Comparison of ENCODE assay signal across 8 cellular contexts in the genomic region with DNA sequence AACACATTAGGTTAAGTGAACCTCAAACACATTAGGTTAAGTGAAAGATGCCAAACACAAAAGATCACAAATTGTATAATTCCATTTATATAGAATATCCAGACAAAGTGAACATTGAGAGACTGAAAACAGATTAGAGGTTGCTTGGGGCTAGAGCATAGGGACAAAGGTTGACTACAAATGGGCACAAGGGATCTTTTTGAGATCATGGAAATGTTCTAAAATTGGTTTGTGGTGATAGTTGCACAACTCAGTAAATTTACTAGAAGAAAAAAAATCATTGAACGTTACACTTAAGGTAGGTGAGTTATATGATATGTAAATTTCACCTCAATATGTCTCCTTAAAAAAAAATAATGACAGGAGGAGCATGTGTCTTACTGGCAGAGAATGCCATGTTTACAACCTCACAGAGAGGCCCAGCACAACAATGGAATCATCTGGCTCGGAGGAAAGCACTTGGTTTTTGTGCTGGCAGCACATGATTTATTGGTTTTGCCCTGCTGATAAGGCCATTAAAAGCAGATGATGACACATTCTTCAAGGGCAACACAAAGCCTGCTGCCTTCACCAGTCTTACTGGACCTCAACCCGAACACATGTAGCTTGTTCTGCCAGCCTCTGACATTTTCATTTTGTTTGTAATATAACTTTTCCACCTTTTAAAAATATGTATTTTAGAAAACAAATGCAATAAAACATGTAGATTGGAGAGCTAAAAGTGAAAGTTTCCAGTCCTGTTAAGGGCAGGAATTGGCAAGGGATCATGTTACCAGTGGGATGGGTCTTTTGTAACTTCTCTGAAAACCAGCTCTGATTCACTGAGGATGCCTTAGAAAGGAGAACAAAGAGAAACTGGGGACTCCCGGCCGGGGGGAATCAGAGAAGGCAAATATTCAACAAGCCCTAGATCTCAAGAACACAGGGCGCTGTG. TPM values are rescaled to one million over a fixed set of nuclear protein-coding genes. Genes with fewer than 3 reads are reported as not detected.
DNase-seq lines count a peak whose midpoint lies in the region; ATAC-seq lines count a peak whose summit lies in the region.

No MANE protein-coding gene starts in this region.

- H3K27me3 Mint-ChIP-seq in activated CD4-positive, alpha-beta T cell treated with anti-CD3 and anti-CD28 coated beads, Interleukin-2, amount 10 ng/mL, durations not matched to agents 24 days and 14 days: peaks cover 28% of the 10 kb centered on the region
- peaks cover 17% of the 10 kb centered on the region for H3K27me3 Mint-ChIP-seq in activated T-helper 1 cell treated with anti-CD3 and anti-CD28 coated beads, Interleukin-12 subunit alpha, Interleukin-12 subunit beta, Interleukin-2, Interleukin-4 antibody, amounts not matched to agents 30 ng/mL and 10 ng/mL and 1 ng/mL, durations not matched to agents 14 hours and 24 hours and 36 hours (ENCODE audit: insufficient read depth)

- peak; percentile 73 for ATAC-seq in left ventricle myocardium superior

- H3K27ac Mint-ChIP-seq in activated CD4-positive, alpha-beta T cell treated with anti-CD3 and anti-CD28 coated beads, Interleukin-2, amount 10 ng/mL, durations not matched to agents 24 days and 14 days: no peak overlapping the region
- H3K27ac Mint-ChIP-seq in activated T-helper 1 cell treated with anti-CD3 and anti-CD28 coated beads, Interleukin-12 subunit alpha, Interleukin-12 subunit beta, Interleukin-2, Interleukin-4 antibody, amounts not matched to agents 30 ng/mL and 10 ng/mL and 1 ng/mL, durations not matched to agents 14 hours and 24 hours and 36 hours: no peak overlapping the region

- no peaks in the 10 kb centered on the region for H3K4me1 Mint-ChIP-seq in activated CD4-positive, alpha-beta T cell treated with anti-CD3 and anti-CD28 coated beads, Interleukin-2, amount 10 ng/mL, durations not matched to agents 24 days and 14 days
- H3K4me1 Mint-ChIP-seq in activated T-helper 1 cell treated with anti-CD3 and anti-CD28 coated beads, Interleukin-12 subunit alpha, Interleukin-12 subunit beta, Interleukin-2, Interleukin-4 antibody, amounts not matched to agents 30 ng/mL and 10 ng/mL and 1 ng/mL, durations not matched to agents 14 hours and 24 hours and 36 hours (ENCODE audit: low read depth): no peaks in the 10 kb centered on the region

- intact Hi-C loops in left ventricle myocardium superior (cut with micrococcal nuclease): no loop called here
- intact Hi-C loops in activated CD4-positive, alpha-beta T cell treated with anti-CD3 and anti-CD28 coated beads, Interleukin-2, amount 10 ng/mL, durations not matched to agents 24 days and 14 days (cut with micrococcal nuclease): no loop called here
- intact Hi-C loops in activated T-helper 1 cell treated with anti-CD3 and anti-CD28 coated beads, Interleukin-12 subunit alpha, Interleukin-12 subunit beta, Interleukin-2, Interleukin-4 antibody, amounts not matched to agents 30 ng/mL and 10 ng/mL and 1 ng/mL, durations not matched to agents 14 hours and 24 hours and 36 hours (cut with micrococcal nuclease): no loop called here

- H3K4me3 Mint-ChIP-seq in activated CD4-positive, alpha-beta T cell treated with anti-CD3 and anti-CD28 coated beads, Interleukin-2, amount 10 ng/mL, durations not matched to agents 24 days and 14 days: no peak overlapping the region
- no peak overlapping the region for H3K4me3 Mint-ChIP-seq in activated T-helper 1 cell treated with anti-CD3 and anti-CD28 coated beads, Interleukin-12 subunit alpha, Interleukin-12 subunit beta, Interleukin-2, Interleukin-4 antibody, amounts not matched to agents 30 ng/mL and 10 ng/mL and 1 ng/mL, durations not matched to agents 14 hours and 24 hours and 36 hours

- no peaks in the 10 kb centered on the region for H3K36me3 Mint-ChIP-seq in activated CD4-positive, alpha-beta T cell treated with anti-CD3 and anti-CD28 coated beads, Interleukin-2, amount 10 ng/mL, durations not matched to agents 24 days and 14 days (ENCODE audit: low read depth)
- H3K36me3 Mint-ChIP-seq in activated T-helper 1 cell treated with anti-CD3 and anti-CD28 coated beads, Interleukin-12 subunit alpha, Interleukin-12 subunit beta, Interleukin-2, Interleukin-4 antibody, amounts not matched to agents 30 ng/mL and 10 ng/mL and 1 ng/mL, durations not matched to agents 14 hours and 24 hours and 36 hours (ENCODE audit: low read depth): no peaks in the 10 kb centered on the region

- H3K9me3 Mint-ChIP-seq in activated CD4-positive, alpha-beta T cell treated with anti-CD3 and anti-CD28 coated beads, Interleukin-2, amount 10 ng/mL, durations not matched to agents 24 days and 14 days: no peaks in the 10 kb centered on the region
- no peaks in the 10 kb centered on the region for H3K9me3 Mint-ChIP-seq in activated T-helper 1 cell treated with anti-CD3 and anti-CD28 coated beads, Interleukin-12 subunit alpha, Interleukin-12 subunit beta, Interleukin-2, Interleukin-4 antibody, amounts not matched to agents 30 ng/mL and 10 ng/mL and 1 ng/mL, durations not matched to agents 14 hours and 24 hours and 36 hours

- DNase-seq in DMS 273 (lab: John Stamatoyannopoulos, UW; ENCODE audit: unreplicated experiment): peak; percentile 27
- no peak for DNase-seq in DMS 273 treated with DMSO at 0.1 percent for 48 hours (lab: John Stamatoyannopoulos, UW)
- DNase-seq in SK-N-DZ (ENCODE audit: low spot score): peak; percentile 87
- no peak for DNase-seq in left ventricle myocardium superior
- peak; percentile 40 for DNase-seq in stromal cell of bone marrow (ENCODE audit: low read depth)
- no peak for DNase-seq in GF-D8 (lab: John Stamatoyannopoulos, UW)
- DNase-seq in activated CD4-positive, alpha-beta T cell treated with anti-CD3 and anti-CD28 coated beads, Interleukin-2, amount 10 ng/mL, durations not matched to agents 24 days and 14 days: no peak
- DNase-seq in activated T-helper 1 cell treated with anti-CD3 and anti-CD28 coated beads, Interleukin-12 subunit alpha, Interleukin-12 subunit beta, Interleukin-2, Interleukin-4 antibody, amounts not matched to agents 30 ng/mL and 10 ng/mL and 1 ng/mL, durations not matched to agents 14 hours and 24 hours and 36 hours (ENCODE audit: low spot score): no peak

RNA-seq across cellular contexts. Expression of gene LMOD2, which starts 11.9 kb away (rescaled TPM):
- not detected in 2 replicates for polyA plus RNA-seq in SK-N-DZ (2014; cell fraction: cytosol; rRNA removed)
- polyA plus RNA-seq in SK-N-DZ (2014; cell fraction: nucleus; rRNA removed): not detected in 2 replicates
- total RNA-seq in left ventricle myocardium superior: 431 TPM
- not detected in 2 replicates for total RNA-seq in activated CD4-positive, alpha-beta T cell treated with anti-CD3 and anti-CD28 coated beads, Interleukin-2, amount 10 ng/mL, durations not matched to agents 24 days and 14 days
- total RNA-seq in activated T-helper 1 cell treated with anti-CD3 and anti-CD28 coated beads, Interleukin-12 subunit alpha, Interleukin-12 subunit beta, Interleukin-2, Interleukin-4 antibody, amounts not matched to agents 30 ng/mL and 10 ng/mL and 1 ng/mL, durations not matched to agents 14 hours and 24 hours and 36 hours: not detected in 2 replicates

RNA-seq across cellular contexts. Expression of gene ASB15, which starts 42.1 kb away (rescaled TPM):
- polyA plus RNA-seq in SK-N-DZ (2014; cell fraction: cytosol; rRNA removed): 0.01 TPM in 1 of 2 replicates, not detected in the other
- 0.07 and 0.76 TPM in 2 replicates for polyA plus RNA-seq in SK-N-DZ (2014; cell fraction: nucleus; rRNA removed)
- total RNA-seq in left ventricle myocardium superior: 96.2 TPM
- not detected in 2 replicates for total RNA-seq in activated CD4-positive, alpha-beta T cell treated with anti-CD3 and anti-CD28 coated beads, Interleukin-2, amount 10 ng/mL, durations not matched to agents 24 days and 14 days
- total RNA-seq in activated T-helper 1 cell treated with anti-CD3 and anti-CD28 coated beads, Interleukin-12 subunit alpha, Interleukin-12 subunit beta, Interleukin-2, Interleukin-4 antibody, amounts not matched to agents 30 ng/mL and 10 ng/mL and 1 ng/mL, durations not matched to agents 14 hours and 24 hours and 36 hours: not detected in 2 replicates

Comparison
In these comparisons a context has a peak if more than half of its experiments do, and no peak if none do; other contexts are left out.
1. DNase-seq: peak in DMS 273 (single experiment), SK-N-DZ (single experiment) and stromal cell of bone marrow (single experiment); none in DMS 273 treated with DMSO at 0.1 percent for 48 hours (single experiment), left ventricle myocardium superior (single experiment), GF-D8 (single experiment), activated CD4-positive, alpha-beta T cell treated with anti-CD3 and anti-CD28 coated beads, Interleukin-2, amount 10 ng/mL, durations not matched to agents 24 days and 14 days (single experiment) and activated T-helper 1 cell treated with anti-CD3 and anti-CD28 coated beads, Interleukin-12 subunit alpha, Interleukin-12 subunit beta, Interleukin-2, Interleukin-4 antibody, amounts not matched to agents 30 ng/mL and 10 ng/mL and 1 ng/mL, durations not matched to agents 14 hours and 24 hours and 36 hours (single experiment).
2. RNA of gene LMOD2, which starts 11.9 kb away (total RNA-seq): 431 TPM in left ventricle myocardium superior (single experiment); not detected in activated CD4-positive, alpha-beta T cell treated with anti-CD3 and anti-CD28 coated beads, Interleukin-2, amount 10 ng/mL, durations not matched to agents 24 days and 14 days and not detected in activated T-helper 1 cell treated with anti-CD3 and anti-CD28 coated beads, Interleukin-12 subunit alpha, Interleukin-12 subunit beta, Interleukin-2, Interleukin-4 antibody, amounts not matched to agents 30 ng/mL and 10 ng/mL and 1 ng/mL, durations not matched to agents 14 hours and 24 hours and 36 hours; every median in the first group is over 100 times any median in the second.
3. RNA of gene ASB15, which starts 42.1 kb away (total RNA-seq): 96.2 TPM in left ventricle myocardium superior (single experiment); not detected in activated CD4-positive, alpha-beta T cell treated with anti-CD3 and anti-CD28 coated beads, Interleukin-2, amount 10 ng/mL, durations not matched to agents 24 days and 14 days and not detected in activated T-helper 1 cell treated with anti-CD3 and anti-CD28 coated beads, Interleukin-12 subunit alpha, Interleukin-12 subunit beta, Interleukin-2, Interleukin-4 antibody, amounts not matched to agents 30 ng/mL and 10 ng/mL and 1 ng/mL, durations not matched to agents 14 hours and 24 hours and 36 hours; every median in the first group is over 10 times any median in the second.